ENCODE assay signal across 8 cellular contexts in genomic region chr20:25294459-25295385, GRCh38. TPM values are rescaled to one million over a fixed set of nuclear protein-coding genes. Genes with fewer than 3 reads are reported as not detected.
DNase-seq lines count a peak whose midpoint lies in the region; ATAC-seq and TF ChIP-seq lines count a peak whose summit lies in the region.

No MANE protein-coding gene starts in this region.

- peak overlapping the region; percentile 46 to 85 (median 65) for H3K27ac ChIP-seq in gastrocnemius medialis

- H3K4me3 ChIP-seq in GM12864 (ENCODE audit: low read depth, low read length) = no peak overlapping the region
- no peak overlapping the region for H3K4me3 ChIP-seq in gastrocnemius medialis

- peaks cover 26 to 32% of the 10 kb centered on the region in 2 donors for H3K4me1 ChIP-seq in gastrocnemius medialis

- H3K27me3 ChIP-seq in gastrocnemius medialis = no peaks in the 10 kb centered on the region

- DNase-seq in GM12864 (ENCODE audit: low read depth) (no peak), HT1080 (ENCODE audit: low read depth) (peak; percentile 61), left ventricle myocardium superior (peak; percentile 63), gastrocnemius medialis (peak in 1 of 2 donors; percentile 48), NCI-H187 treated with DMSO at 0.1 percent for 48 hours (lab: John Stamatoyannopoulos, UW) (no peak)
- DNase-seq in activated naive CD8-positive, alpha-beta T cell treated with anti-CD3 and anti-CD28 coated beads, Interleukin-2, amount 50 U/mL, for 16 hours (ENCODE audit: low read depth, low spot score) = peak; percentile 11

- ATAC-seq in SK-N-SH treated with all-trans-retinoic acid at 6 μM for 48 hours (peak; percentile 89), left ventricle myocardium superior (peak; percentile 44), gastrocnemius medialis (peak; percentile 19 to 28), HG03469 (IDR thresholded peaks at IDR 0.05; ENCODE audit: unreplicated experiment) (no peak)

- intact Hi-C loops in left ventricle myocardium superior (cut with micrococcal nuclease) = no loop called here
- intact Hi-C loops in gastrocnemius medialis (cut with DNase I; ENCODE audit: low total_unique reads) = loop anchor here (2.0 kb wide), 1 partner anchor 104 kb away; no protein-coding TSS in a partner anchor

- peaks cover 0 to 16% of the 10 kb centered on the region in 2 donors for H3K36me3 ChIP-seq in gastrocnemius medialis

- TF ChIP-seq CTCF in GM12864 (IDR thresholded peaks at IDR 0.05; ENCODE audit: low read depth, low read length, missing control alignments) (peak; percentile 90), gastrocnemius medialis (IDR thresholded peaks at IDR 0.05 in 4 of 5, conservative IDR thresholded peaks at IDR 0.05 in 1 of 5) (peak; percentile 51 to 80 (median 55))

- H3K9me3 ChIP-seq in gastrocnemius medialis = no peaks in the 10 kb centered on the region

- in situ Hi-C loops in gastrocnemius medialis (cut with MboI; ENCODE audit: low sequenced_read_pairs in 4 of 4) = loop anchor here in 2 of 4 donors (10.0 to 25.0 kb wide), 3 partner anchors 100 to 307 kb away; partner anchors contain the start of genes ABHD12 (in 2 of the 2), APMAP (in 1 of the 2) and ENTPD6 (in 1 of the 2)

- TF ChIP-seq POLR2A in gastrocnemius medialis (IDR thresholded peaks at IDR 0.05) = no peak

TF ChIP-seq in SK-N-SH treated with all-trans-retinoic acid at 6 μM for 48 hours, 23 proteins besides CTCF, POLR2A, EP300 and RAD21:
- TF ChIP-seq ESRRG (CRISPR knock-in tag; IDR thresholded peaks at IDR 0.05) (no peak), GLIS3 (CRISPR knock-in tag; IDR thresholded peaks at IDR 0.05) (no peak), PATZ1 (CRISPR knock-in tag; IDR thresholded peaks at IDR 0.05; ENCODE audit: borderline replicate concordance) (peak; percentile 42; the same call in 1 of the 2 replicates), TSHZ2 (CRISPR knock-in tag; IDR thresholded peaks at IDR 0.05) (0 out of 2 replicates have a peak, but pooled peaks have one; percentile 47)

RNA-seq across cellular contexts. Expression of gene PYGB, which starts 46.8 kb away (rescaled TPM):
- 113 and 121 TPM in 2 replicates for total RNA-seq in HT1080 (2014; rRNA removed; shearing (Covaris generic))
- 141 and 151 TPM in 2 replicates for polyA plus RNA-seq in HT1080 (2015; cell fraction: cytosol; rRNA removed)
- 397 and 434 TPM in 2 replicates for polyA plus RNA-seq in HT1080 (2015; cell fraction: nucleus; rRNA removed)
- total RNA-seq in left ventricle myocardium superior (205 TPM), gastrocnemius medialis (10 to 100 TPM; 13.6 to 50.7 (median 27.0) TPM)

Comparison
In these comparisons a context has a peak if more than half of its experiments do, and no peak if none do; other contexts are left out.
1. DNase-seq: peak in HT1080 (single experiment), activated naive CD8-positive, alpha-beta T cell treated with anti-CD3 and anti-CD28 coated beads, Interleukin-2, amount 50 U/mL, for 16 hours (single experiment) and left ventricle myocardium superior (single experiment); none in GM12864 (single experiment) and NCI-H187 treated with DMSO at 0.1 percent for 48 hours (single experiment).